In genomic region chr6:69921066-69921465, GRCh38 we compare ENCODE assay signal across 5 cellular contexts. TPM values are rescaled to one million over a fixed set of nuclear protein-coding genes. Genes with fewer than 3 reads are reported as not detected.
"Had no signal": no experiment of that assay in that cellular context is flagged by ENCODE, and none has a peak within 500 bp of the region (broad histone marks: within the 10 kb centered on the region; RNA-seq: fewer than 3 reads in every experiment).

No MANE protein-coding gene starts in this region.

RNA-seq across cellular contexts. Expression of gene COL19A1, which starts 54.7 kb away (rescaled TPM):
- total RNA-seq: dermis blood vessel endothelial cell had no signal
- polyA plus RNA-seq: immature natural killer cell, keratinocyte, liver, mammary epithelial cell had no signal
